Comparison of ENCODE assay signal across 14 cellular contexts in genomic region chr15:99103279-99103678, GRCh38.
"Had no signal": no experiment of that assay in that cellular context is flagged by ENCODE, and none has a peak within 500 bp of the region (broad histone marks: within the 10 kb centered on the region; RNA-seq: fewer than 3 reads in every experiment).

No MANE protein-coding gene starts in this region.

- H3K9me3 Mint-ChIP-seq: activated naive CD4-positive, alpha-beta T cell treated with anti-CD3 and anti-CD28 coated beads, Interleukin-2, amount 10 ng/mL, durations not matched to agents 7 days and 5 days; stimulated activated naive B cell treated with anti-CD40 and anti-IgM and Interleukin-4, amounts not matched to agents 10 μg/mL and 1 μg/mL and 100 μg/mL, for 72 hours; T-helper 2 cell treated with Interferon-gamma antibody and Interleukin-4, amounts not matched to agents 5 μg/mL and 100 μg/mL, for 36 hours had no signal

- H3K4me3 ChIP-seq: adrenal gland, cardiac muscle cell, pancreas, tibial artery had no signal

- H3K4me1 ChIP-seq: pancreas had no signal

- H3K36me3 Mint-ChIP-seq: activated naive CD4-positive, alpha-beta T cell treated with anti-CD3 and anti-CD28 coated beads, Interleukin-2, amount 10 ng/mL, durations not matched to agents 7 days and 5 days; stimulated activated naive B cell treated with anti-CD40 and anti-IgM and Interleukin-4, amounts not matched to agents 10 μg/mL and 1 μg/mL and 100 μg/mL, for 72 hours had no signal

- H3K27ac Mint-ChIP-seq: activated naive CD4-positive, alpha-beta T cell treated with anti-CD3 and anti-CD28 coated beads, Interleukin-2, amount 10 ng/mL, durations not matched to agents 7 days and 5 days; stimulated activated naive B cell treated with anti-CD40 and anti-IgM and Interleukin-4, amounts not matched to agents 10 μg/mL and 1 μg/mL and 100 μg/mL, for 72 hours; T-helper 2 cell treated with Interferon-gamma antibody and Interleukin-4, amounts not matched to agents 5 μg/mL and 100 μg/mL, for 36 hours had no signal

- H3K27me3 ChIP-seq: adrenal gland, pancreas, tibial artery had no signal

- H3K36me3 ChIP-seq: adrenal gland, cardiac muscle cell, pancreas, tibial artery had no signal

- DNase-seq: activated CD4-positive, alpha-beta T cell treated with anti-CD3 and anti-CD28 coated beads, Interleukin-2, amount 50 U/mL, for 1 hour; activated naive CD4-positive, alpha-beta T cell treated with anti-CD3 and anti-CD28 coated beads, Interleukin-2, amount 10 ng/mL, durations not matched to agents 7 days and 5 days; activated T-cell treated with anti-CD3 and anti-CD28 coated beads, Interleukin-2, amount 50 U/mL, for 1 hour; hypothalamus; kidney glomerular epithelial cell; mesendoderm; stimulated activated CD4-positive, alpha-beta T cell treated with anti-CD3 and anti-CD28 coated beads, Interleukin-15, amount 100 ng/mL, for 24 hours; stimulated activated CD4-positive, alpha-beta T cell treated with anti-CD3 and anti-CD28 coated beads, Interleukin-4, amount 100 ng/mL, for 1 hour; stimulated activated naive B cell treated with anti-CD40 and anti-IgM and Interleukin-4, amounts not matched to agents 10 μg/mL and 1 μg/mL and 100 μg/mL, for 72 hours; tibial artery had no signal

- H3K27ac ChIP-seq: adrenal gland, cardiac muscle cell, pancreas, tibial artery had no signal

- H3K9me3 ChIP-seq: adrenal gland, pancreas, tibial artery had no signal

- H3K4me3 Mint-ChIP-seq: activated naive CD4-positive, alpha-beta T cell treated with anti-CD3 and anti-CD28 coated beads, Interleukin-2, amount 10 ng/mL, durations not matched to agents 7 days and 5 days; stimulated activated naive B cell treated with anti-CD40 and anti-IgM and Interleukin-4, amounts not matched to agents 10 μg/mL and 1 μg/mL and 100 μg/mL, for 72 hours; T-helper 2 cell treated with Interferon-gamma antibody and Interleukin-4, amounts not matched to agents 5 μg/mL and 100 μg/mL, for 36 hours had no signal
